Comparison of ENCODE assay signal across 23 cellular contexts in genomic region chr5:38633505-38633904, GRCh38.
"Had no signal": no experiment of that assay in that cellular context is flagged by ENCODE, and none has a peak within 500 bp of the region (broad histone marks: within the 10 kb centered on the region; RNA-seq: fewer than 3 reads in every experiment).

No MANE protein-coding gene starts in this region.

- FAIRE-seq: islet of Langerhans, keratinocyte, kidney had no signal

- H3K4me3 ChIP-seq: hepatocyte, left lung, left ventricle myocardium inferior, lower lobe of right lung, lung, mucosa of descending colon had no signal

- H3K27ac ChIP-seq: left lung, left ventricle myocardium inferior, lower lobe of right lung had no signal

- ATAC-seq: left cardiac atrium, left colon, left lobe of liver, left lung, left ventricle myocardium superior, lower lobe of right lung, mucosa of descending colon had no signal

- H3K79me2 ChIP-seq: hepatocyte had no signal

- H3K4me1 ChIP-seq: left lung, left ventricle myocardium inferior, lower lobe of right lung had no signal

- DNase-seq: hippocampal formation, hypothalamus, immature natural killer cell, islet precursor cell, kidney, kidney glomerular epithelial cell, left cardiac atrium, left colon, left lung, left ventricle myocardium inferior, left ventricle myocardium superior, lower lobe of right lung, mammary epithelial cell, mesenchymal stem cell, mesendoderm, midbrain, mucosa of descending colon, naive B cell had no signal

- H3K36me3 ChIP-seq: left lung, left ventricle myocardium inferior, lower lobe of right lung had no signal

- H3K4me2 ChIP-seq: hepatocyte had no signal

- H3K27me3 ChIP-seq: hepatocyte, left lung had no signal

- H2AFZ ChIP-seq: hepatocyte had no signal
